1 cellular context compared by ENCODE assay signal in the genomic region with DNA sequence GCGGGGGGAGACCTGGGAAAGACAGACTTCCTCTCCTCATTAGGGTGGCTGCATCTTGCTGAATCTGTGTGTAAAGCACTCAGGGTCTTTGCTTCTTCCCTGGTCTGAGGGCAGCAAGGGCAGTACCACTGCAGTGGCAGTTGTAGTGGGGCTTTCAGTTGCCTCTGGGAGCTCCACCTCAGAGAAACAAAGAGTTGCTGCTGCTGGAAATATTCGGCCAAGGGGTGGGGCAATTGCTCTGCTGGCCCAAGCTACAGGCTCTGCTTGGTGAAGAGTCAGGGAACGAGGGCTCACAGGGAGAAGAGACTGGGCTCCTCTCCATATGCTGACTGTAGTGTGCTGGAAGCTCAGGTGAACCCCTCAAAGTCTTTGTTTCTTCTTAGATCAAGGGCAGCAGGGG.
TF ChIP-seq lines count a peak whose summit lies in the region.

No MANE protein-coding gene starts in this region.

TF ChIP-seq in H1, 55 proteins besides CTCF, POLR2A, EP300 and RAD21:
- TF ChIP-seq ATF3 (IDR thresholded peaks at IDR 0.05; ENCODE audit: insufficient read depth, low read depth, low read length) (no peak), ZNF274 (IDR thresholded peaks at IDR 0.05; ENCODE audit: borderline replicate concordance, extremely low read depth, low read length) (no peak), BACH1 (IDR thresholded peaks at IDR 0.05; ENCODE audit: low read length) (no peak), MAFK (IDR thresholded peaks at IDR 0.05; ENCODE audit: low read depth, low read length) (no peak), GTF2F1 (IDR thresholded peaks at IDR 0.05; ENCODE audit: borderline replicate concordance, low read depth, low read length) (no peak), KDM4A (IDR thresholded peaks at IDR 0.05; ENCODE audit: low read depth, low read length, severe bottlenecking) (no peak), TAF1 (IDR thresholded peaks at IDR 0.05; ENCODE audit: low read depth, low read length) (no peak), KDM5A (IDR thresholded peaks at IDR 0.05; ENCODE audit: low read length) (no peak), HDAC2 (IDR thresholded peaks at IDR 0.05; ENCODE audit: borderline replicate concordance in 1 of 2, low read depth in 2 of 2, low read length in 2 of 2) (no peak), CTBP2 (IDR thresholded peaks at IDR 0.05; ENCODE audit: borderline replicate concordance, insufficient read depth, insufficient read length, low read length) (no peak), SRF (IDR thresholded peaks at IDR 0.05; ENCODE audit: low read depth, low read length) (no peak)
